8 cellular contexts compared by ENCODE assay signal in the genomic region with DNA sequence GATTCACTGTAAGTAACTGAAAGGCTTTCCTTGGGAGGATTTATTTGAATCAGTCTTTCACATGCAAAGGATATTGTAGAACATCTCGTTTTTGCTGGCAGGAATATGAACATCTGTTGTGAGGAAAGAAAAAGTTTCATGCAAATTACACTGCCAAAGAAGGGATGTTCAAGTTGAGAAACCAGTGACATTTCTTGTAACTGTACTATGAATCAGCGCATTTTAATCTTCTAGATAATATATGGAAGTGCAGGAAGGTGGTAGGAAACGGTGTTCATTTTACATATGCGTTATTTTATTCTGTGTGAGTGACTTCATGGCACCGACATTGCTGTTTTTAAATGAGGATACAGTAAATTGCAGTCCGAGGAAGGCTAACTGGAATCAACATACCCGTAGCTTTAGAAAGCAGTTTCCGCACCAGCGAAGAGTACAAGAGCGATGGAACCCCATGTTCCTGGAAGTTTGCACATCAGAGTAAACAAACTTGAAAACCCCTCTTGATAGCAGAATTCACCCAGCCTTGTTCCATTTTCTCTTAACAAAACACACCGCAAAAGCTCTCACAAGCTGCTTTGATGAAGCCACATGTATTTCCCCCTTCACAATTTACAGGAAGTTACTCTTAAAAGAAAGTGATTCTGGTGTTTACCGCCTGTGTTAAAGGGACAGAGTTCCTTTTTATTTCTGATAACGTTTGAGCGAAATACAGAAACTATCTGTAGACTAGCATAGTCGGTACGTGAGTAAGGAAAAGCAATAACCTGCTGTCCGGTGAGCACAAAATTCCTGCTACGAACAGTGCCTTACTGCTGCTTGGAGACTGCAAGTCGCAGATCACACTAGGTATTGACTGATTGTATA. TPM values are rescaled to one million over a fixed set of nuclear protein-coding genes. Genes with fewer than 3 reads are reported as not detected.
DNase-seq lines count a peak whose midpoint lies in the region; ATAC-seq and TF ChIP-seq lines count a peak whose summit lies in the region.

No MANE protein-coding gene starts in this region.

- no peaks in the 10 kb centered on the region for H3K9me3 ChIP-seq in AG04450 (ENCODE audit: control insufficient read depth, insufficient read depth, low read length)
- no peaks in the 10 kb centered on the region for H3K9me3 ChIP-seq in left lung

- no peaks in the 10 kb centered on the region for H3K9me3 Mint-ChIP-seq in MCF 10A (ENCODE audit: unreplicated experiment)

- peaks cover 25% of the 10 kb centered on the region for H3K4me1 Mint-ChIP-seq in MCF 10A (ENCODE audit: insufficient read depth, unreplicated experiment)

- intact Hi-C loops in MCF 10A (cut with micrococcal nuclease) (no loop called here), left lung (cut with DNase I) (loop anchor here in 1 of 2 donors (10.0 kb wide), 1 partner anchor 613 kb away; no protein-coding TSS in a partner anchor)

- no peaks in the 10 kb centered on the region for H3K27me3 Mint-ChIP-seq in MCF 10A (ENCODE audit: insufficient read depth, unreplicated experiment)

- TF ChIP-seq CTCF in AG04450 (IDR thresholded peaks at IDR 0.05; ENCODE audit: low read depth, low read length) (no peak), MCF 10A (IDR thresholded peaks at IDR 0.05; ENCODE audit: unreplicated experiment) (no peak), left lung (IDR thresholded peaks at IDR 0.05) (no peak)

- H3K4me3 ChIP-seq in AG04450 (ENCODE audit: low read depth, low read length) (peak overlapping the region; percentile 59), left lung (peak overlapping the region; percentile 18 to 45)

- H3K27ac ChIP-seq in AG04450 (ENCODE audit: low read depth, low read length) (peak overlapping the region; percentile 90), left lung (peak overlapping the region; percentile 77 to 91), temporal lobe (ENCODE audit: low read depth, low read length) (peak overlapping the region; percentile 36)

- peak; percentile 44 for ATAC-seq in GM18909 (IDR thresholded peaks at IDR 0.05; ENCODE audit: poor library complexity, unreplicated experiment)
- ATAC-seq in HG03135 (IDR thresholded peaks at IDR 0.05; ENCODE audit: unreplicated experiment), result peak; percentile 56
- ATAC-seq in left lung, result peak; percentile 63

- H3K36me3 ChIP-seq in left lung, result peaks cover 0 to 15% of the 10 kb centered on the region in 2 donors

- DNase-seq in AG04450 (ENCODE audit: low read depth, low spot score) (no peak), SKM-1 treated with dmso at 0.1 percent for 144 hours (lab: John Stamatoyannopoulos, UW; ENCODE audit: unreplicated experiment) (peak; percentile 64), MCF 10A (ENCODE audit: unreplicated experiment) (peak; percentile 28), left lung (no peak), SW 1271 (lab: John Stamatoyannopoulos, UW) (no peak)

- CTCF ChIA-PET in AG04450 (lab: Charles Lee), result interaction anchor here (0.9 to 6.3 kb wide), 2 partner anchors 14 to 126 kb away, joined by 3 to 45 read pairs; no protein-coding TSS in a partner anchor
- CTCF ChIA-PET in MCF 10A (lab: Yijun Ruan, JAX), result interaction anchor here (0.5 to 1.8 kb wide), 3 partner anchors 8 to 65 kb away, joined by 3 to 7 read pairs (median 3); a partner anchor contains a TSS

- peak overlapping the region; percentile 73 for H3K4me3 Mint-ChIP-seq in MCF 10A (ENCODE audit: unreplicated experiment)

- no peaks in the 10 kb centered on the region for H3K27me3 ChIP-seq in AG04450 (ENCODE audit: control insufficient read depth, insufficient read depth, low read length)
- peaks cover 24 to 75% of the 10 kb centered on the region in 2 donors for H3K27me3 ChIP-seq in left lung

- peaks cover 65% of the 10 kb centered on the region for H3K36me3 Mint-ChIP-seq in MCF 10A (ENCODE audit: insufficient read depth, unreplicated experiment)

- POLR2A ChIA-PET in AG04450 (lab: Yijun Ruan, JAX), result no interaction called here
- POLR2A ChIA-PET in MCF 10A (lab: Yijun Ruan, JAX), result interaction anchor here (0.6 to 4.5 kb wide), 7 partner anchors 9 to 1474 kb away, joined by 3 to 44 read pairs (median 4); a partner anchor contains a TSS

- H3K27ac Mint-ChIP-seq in MCF 10A (ENCODE audit: low read depth, unreplicated experiment), result peak overlapping the region; percentile 85

- BruUV-seq in MCF 10A (replicated peaks; lab: Mats Ljungman, UMichigan), result TSS peak; percentile 64

- H3K4me1 ChIP-seq in left lung, result peaks cover 6 to 53% of the 10 kb centered on the region in 2 donors

RNA-seq across cellular contexts. Expression of a gene that starts 11.5 kb away (rescaled TPM):
- polyA plus RNA-seq in AG04450 (2011; rRNA removed), result 3.4 and 3.7 TPM in 2 replicates
- 9.1 TPM in 2 replicates for polyA minus RNA-seq in AG04450 (2011; rRNA and poly(A)+ RNA removed)
- total RNA-seq in MCF 10A (2022), result 12.6 and 13.1 TPM in 2 replicates
- 10 to 100 TPM in 1 of 2 donors, 1 to 10 TPM in 1; 7.9 to 11.1 TPM for total RNA-seq in left lung
- total RNA-seq in temporal lobe, result 1.7 TPM

Comparison
In these comparisons a context has a peak if more than half of its experiments do, and no peak if none do; other contexts are left out.
1. DNase-seq: peak in SKM-1 treated with dmso at 0.1 percent for 144 hours (single experiment) and MCF 10A (single experiment); none in AG04450 (single experiment), left lung (0 of 2) and SW 1271 (0 of 2).
2. H3K27ac ChIP-seq: peak in every context shown above with its lines; median percentile 90 in AG04450; 84 in left lung; 36 in temporal lobe.
3. Peak in every context shown above with its lines, with median percentiles within 50 percentile points of each other: ATAC-seq.